In genomic region chr1:203039609-203040517, GRCh38 we compare ENCODE assay signal across 12 cellular contexts. TPM values are rescaled to one million over a fixed set of nuclear protein-coding genes. Genes with fewer than 3 reads are reported as not detected.
DNase-seq lines count a peak whose midpoint lies in the region; ATAC-seq, FAIRE-seq and TF ChIP-seq lines count a peak whose summit lies in the region.
"Had no signal": no experiment of that assay in that cellular context is flagged by ENCODE, and none has a peak within 500 bp of the region (broad histone marks: within the 10 kb centered on the region; RNA-seq: fewer than 3 reads in every experiment).

No MANE protein-coding gene starts in this region.

- H3K9ac ChIP-seq in MM.1S (ENCODE audit: low read length) = peak overlapping the region; percentile 25
- H3K9ac ChIP-seq in K562 (ENCODE audit: insufficient read depth in 1 of 2, low read depth in 2 of 2, low read length in 2 of 2) = peak overlapping the region in 1 of 2 experiments; percentile 31; a peak in 1 of 4 replicates

- H3K27ac ChIP-seq in MM.1S (ENCODE audit: low read length) = peak overlapping the region; percentile 73
- H3K27ac ChIP-seq in K562 (ENCODE audit: extremely low read depth, low read depth, low read length) = no peak overlapping the region
- H3K27ac ChIP-seq in sigmoid colon = no peak overlapping the region

- CTCF ChIA-PET in K562 (lab: Yijun Ruan, JAX; ENCODE audit: low intra/inter-chr PET ratio) = interaction anchor here (0.7 to 3.5 kb wide), 3 partner anchors 132 to 181 kb away, joined by 3 to 13 read pairs (median 12); no protein-coding TSS in a partner anchor

- peaks cover 2% of the 10 kb centered on the region for H3K27me3 Mint-ChIP-seq in neural crest cell (ENCODE audit: low read depth)

- in situ Hi-C loops in K562 (cut with MboI) = no loop called here

- H4K20me1 ChIP-seq in MM.1S (ENCODE audit: insufficient read depth, low read length) = no peaks in the 10 kb centered on the region
- H4K20me1 ChIP-seq in K562 (replicated peaks; ENCODE audit: control insufficient read depth, insufficient read depth, low read length) = peaks cover 70% of the 10 kb centered on the region

- no peak for TF ChIP-seq RAD21 in K562 (CRISPR knock-in tag; conservative IDR thresholded peaks at IDR 0.05 in 1 of 2, IDR thresholded peaks at IDR 0.05 in 1 of 2)

- H3K9me2 ChIP-seq in MM.1S (replicated peaks; ENCODE audit: insufficient read depth, low read length) = no peaks in the 10 kb centered on the region

- POLR2A ChIA-PET in K562 (lab: Yijun Ruan, JAX) = interaction anchor here (0.6 to 1.6 kb wide), 13 partner anchors 10 to 316 kb away, joined by 3 to 6 read pairs (median 4); partner anchors contain the start of gene PPFIA4

- H3K9me3 ChIP-seq in MM.1S (replicated peaks; ENCODE audit: insufficient read depth, low read length) (no peaks in the 10 kb centered on the region), K562 (replicated peaks; ENCODE audit: control insufficient read depth, insufficient read depth, low read depth, low read length) (no peaks in the 10 kb centered on the region), sigmoid colon (no peaks in the 10 kb centered on the region)

- H3K9me3 Mint-ChIP-seq in neural crest cell = no peaks in the 10 kb centered on the region
- H3K9me3 Mint-ChIP-seq: naive thymus-derived CD8-positive, alpha-beta T cell; T-helper 1 cell treated with Interleukin-12 subunit alpha and Interleukin-12 subunit beta and Interleukin-4 antibody, amounts not matched to agents 30 μg/mL and 1 μg/mL, for 36 hours had no signal

- peaks cover 22% of the 10 kb centered on the region for H3F3A ChIP-seq in MM.1S (ENCODE audit: insufficient read depth, low read length)

- TF ChIP-seq EP300 in K562 (IDR thresholded peaks at IDR 0.05; ENCODE audit: low read length) (no peak), sigmoid colon (IDR thresholded peaks at IDR 0.05) (no peak)

- no peak overlapping the region for H3K27ac Mint-ChIP-seq in neural crest cell (ENCODE audit: unreplicated experiment)
- H3K27ac Mint-ChIP-seq: naive thymus-derived CD8-positive, alpha-beta T cell; T-helper 1 cell treated with Interleukin-12 subunit alpha and Interleukin-12 subunit beta and Interleukin-4 antibody, amounts not matched to agents 30 μg/mL and 1 μg/mL, for 36 hours had no signal

- no peak overlapping the region for H3K4me3 Mint-ChIP-seq in neural crest cell
- H3K4me3 Mint-ChIP-seq: naive thymus-derived CD8-positive, alpha-beta T cell; T-helper 1 cell treated with Interleukin-12 subunit alpha and Interleukin-12 subunit beta and Interleukin-4 antibody, amounts not matched to agents 30 μg/mL and 1 μg/mL, for 36 hours had no signal

- no TSS peak for BruUV-seq in K562 (replicated peaks; lab: Mats Ljungman, UMichigan)

- FAIRE-seq in K562 (lab: Jason Lieb, UNC) = no peak

- TF ChIP-seq CTCF in MM.1S (IDR thresholded peaks at IDR 0.05; ENCODE audit: low read length) (peak; percentile 72), K562 (IDR thresholded peaks at IDR 0.05 in 2 of 3, conservative IDR thresholded peaks at IDR 0.05 in 1 of 3; ENCODE audit: insufficient read depth in 2 of 3, low read depth in 1 of 3, low read length in 3 of 3) (peak; percentile 56 to 71 (median 64)), neural crest cell (conservative IDR thresholded peaks at IDR 0.05) (peak; percentile 27), sigmoid colon (IDR thresholded peaks at IDR 0.05) (no peak)

- no peaks in the 10 kb centered on the region for H3K79me2 ChIP-seq in MM.1S (ENCODE audit: low read length)
- H3K79me2 ChIP-seq in K562 (ENCODE audit: control insufficient read depth, insufficient read depth, low read length) = no peaks in the 10 kb centered on the region

- peak overlapping the region; percentile 42 for H3K4me2 ChIP-seq in MM.1S (ENCODE audit: low read depth, low read length)
- no peak overlapping the region for H3K4me2 ChIP-seq in K562 (ENCODE audit: insufficient read depth, low read length)

- H3K36me3 ChIP-seq in MM.1S (replicated peaks; ENCODE audit: insufficient read depth, low read length) (no peaks in the 10 kb centered on the region), K562 (ENCODE audit: control insufficient read depth, insufficient read depth, low read length) (no peaks in the 10 kb centered on the region; the same call in 2 of the 3 replicates), sigmoid colon (no peaks in the 10 kb centered on the region)

- TF ChIP-seq POLR2A in K562 (conservative IDR thresholded peaks at IDR 0.05) (no peak), sigmoid colon (IDR thresholded peaks at IDR 0.05) (no peak)

- no peaks in the 10 kb centered on the region for H3K9me1 ChIP-seq in K562 (ENCODE audit: control insufficient read depth, insufficient read depth, low read length)

- H2AFZ ChIP-seq in MM.1S (ENCODE audit: low read length) (peak overlapping the region; percentile 46), K562 (ENCODE audit: low read depth, low read length) (no peak overlapping the region)

- H3K4me3 ChIP-seq in MM.1S (ENCODE audit: low read length) (peak overlapping the region; percentile 2; the same call in 1 of the 2 replicates), K562 (no peak overlapping the region), sigmoid colon (no peak overlapping the region)

- peaks cover 5% of the 10 kb centered on the region for H3K4me1 Mint-ChIP-seq in neural crest cell

- H3K4me1 ChIP-seq in MM.1S (ENCODE audit: low read length) (peaks cover 51% of the 10 kb centered on the region), K562 (replicated peaks in 1 of 2; ENCODE audit: control insufficient read depth in 2 of 2, insufficient read depth in 2 of 2, low read length in 2 of 2) (no peaks in the 10 kb centered on the region; a peak in 2 of 5 replicates), sigmoid colon (peaks cover 0 to 34% (median 25%) of the 10 kb centered on the region in 4 donors)

- H3K36me3 Mint-ChIP-seq in neural crest cell (ENCODE audit: low read depth) = no peaks in the 10 kb centered on the region
- H3K36me3 Mint-ChIP-seq: naive thymus-derived CD8-positive, alpha-beta T cell had no signal

- peak; percentile 3 for DNase-seq in NCI-H1105 treated with DMSO at 0.1 percent for 48 hours (lab: John Stamatoyannopoulos, UW)
- DNase-seq in NCI-H1105 (lab: John Stamatoyannopoulos, UW) = no peak
- peak; percentile 53 for DNase-seq in MM.1S
- DNase-seq in K562 (ENCODE audit: extremely low read depth in 1 of 4, low spot score in 3 of 4) = peak in 3 of 4 experiments; percentile 40 to 54 (median 50)
- DNase-seq in neural crest cell (ENCODE audit: low read depth, low spot score) = peak; percentile 21
- DNase-seq in DMS114 treated with DMSO at 0.1 percent for 48 hours (lab: John Stamatoyannopoulos, UW; ENCODE audit: unreplicated experiment) = no peak
- DNase-seq in sigmoid colon = no peak
- DNase-seq: cortex of kidney had no signal

- intact Hi-C loops in K562 (cut with micrococcal nuclease) = loop anchor here (1.0 to 10.0 kb wide), 5 partner anchors 77 to 295 kb away; no protein-coding TSS in a partner anchor
- intact Hi-C loops in sigmoid colon (cut with DNase I) = loop anchor here (1.0 to 2.0 kb wide), 3 partner anchors 81 to 176 kb away; no protein-coding TSS in a partner anchor

- H3K27me3 ChIP-seq in MM.1S (replicated peaks; ENCODE audit: insufficient read depth, low read length) (no peaks in the 10 kb centered on the region), K562 (ENCODE audit: control insufficient read depth in 2 of 2, insufficient read depth in 2 of 2, low read length in 2 of 2) (peaks cover 35 to 67% of the 10 kb centered on the region in 2 experiments; a peak in 4 of 5 replicates), sigmoid colon (no peaks in the 10 kb centered on the region)

- 15% methylated on average over 11 of the region's 11 CpGs for WGBS in K562 (ENCODE audit: insufficient coverage, low coverage, missing lambda C conversion rate)
- 50 to 58% methylated on average over 11 of the region's 11 CpGs for WGBS in sigmoid colon, 2 donors

- ATAC-seq in K562 = peak; percentile 81
- no peak for ATAC-seq in HG03354 (IDR thresholded peaks at IDR 0.05; ENCODE audit: poor library complexity, severe bottlenecking, unreplicated experiment)

RNA-seq across cellular contexts. Expression of gene PPFIA4, which starts 13.6 kb away (rescaled TPM):
- total RNA-seq in K562 (2011; cell fraction: chromatin; rRNA removed; ENCODE audit: low replicate concordance) = 88.7 and 176 TPM in 2 replicates
- total RNA-seq in K562 (2011; cell fraction: nucleolus; rRNA removed) = 60.7 and 63.9 TPM in 2 replicates
- total RNA-seq in K562 (2011; cell fraction: nucleoplasm; rRNA removed) = 62.3 and 64.9 TPM in 2 replicates
- total RNA-seq in K562 (2014; rRNA removed) (0.94 and 1.00 TPM in 2 replicates), K562 (2014; rRNA removed; fragmentation: Illumina TruSeq; extraction: Trizol) (0.22 and 0.36 TPM in 2 replicates), K562 (2015; rRNA removed; fragmentation: Illumina TruSeq; extraction: Trizol) (0.43 and 0.60 TPM in 2 replicates), K562 (2021) (1.9 and 2.0 TPM in 2 replicates), neural crest cell (2.6 and 5.0 TPM in 2 replicates), sigmoid colon (10 to 100 TPM in 1 of 4 donors, 1 to 10 TPM in 3; 1.1 to 15.0 (median 2.8) TPM)
- polyA plus RNA-seq in K562 (2011; rRNA removed) (12.0 and 15.5 TPM in 2 replicates), K562 (2014; fragmentation: Illumina TruSeq; extraction: Trizol) (0.69 and 0.70 TPM in 2 replicates), K562 (2014; fragmentation: Nextera tagmentation; extraction: Ambion mirVana) (under 1 TPM; 0.07 to 0.08 TPM), K562 (2014; rRNA removed) (1.2 and 5.3 TPM in 2 replicates), sigmoid colon (under 1 TPM in 1 of 3 donors, not detected in 2; 0.52 TPM)
- polyA plus RNA-seq in K562 (2011; cell fraction: cytosol; rRNA removed) = 4.9 and 6.3 TPM in 2 replicates
- polyA plus RNA-seq in K562 (2011; cell fraction: nucleus; rRNA removed) = 133 and 139 TPM in 2 replicates
- polyA plus RNA-seq in K562 (2012) = 3.8 and 4.7 TPM in 2 replicates
- polyA minus RNA-seq in K562 (2011; rRNA and poly(A)+ RNA removed) = 5.5 and 9.7 TPM in 2 replicates
- 5.2 and 6.8 TPM in 2 replicates for polyA minus RNA-seq in K562 (2011; cell fraction: cytosol; rRNA and poly(A)+ RNA removed)
- polyA minus RNA-seq in K562 (2011; cell fraction: nucleus; rRNA and poly(A)+ RNA removed) = 32.0 and 45.5 TPM in 2 replicates

RNA-seq across cellular contexts. Expression of gene TMEM183A, which starts 32.7 kb away (rescaled TPM):
- 131 and 149 TPM in 2 replicates for total RNA-seq in K562 (2011; cell fraction: chromatin; rRNA removed; ENCODE audit: low replicate concordance)
- 80.0 and 91.2 TPM in 2 replicates for total RNA-seq in K562 (2011; cell fraction: nucleolus; rRNA removed)
- 117 and 162 TPM in 2 replicates for total RNA-seq in K562 (2011; cell fraction: nucleoplasm; rRNA removed)
- total RNA-seq in K562 (2014; rRNA removed) (119 and 136 TPM in 2 replicates), K562 (2014; rRNA removed; fragmentation: Illumina TruSeq; extraction: Trizol) (127 and 136 TPM in 2 replicates), K562 (2015; rRNA removed; fragmentation: Illumina TruSeq; extraction: Trizol) (114 TPM in 2 replicates), K562 (2021) (124 and 143 TPM in 2 replicates), neural crest cell (76.5 and 81.5 TPM in 2 replicates), sigmoid colon (10 to 100 TPM; 71.7 to 99.4 (median 88.2) TPM)
- polyA plus RNA-seq in K562 (2011; rRNA removed) (166 and 180 TPM in 2 replicates), K562 (2014; fragmentation: Illumina TruSeq; extraction: Trizol) (144 and 190 TPM in 2 replicates), K562 (2014; fragmentation: Nextera tagmentation; extraction: Ambion mirVana) (10 to 100 TPM; 23.4 to 31.8 TPM), K562 (2014; rRNA removed) (124 and 139 TPM in 2 replicates), sigmoid colon (100 to 1,000 TPM in 1 of 3 donors, 10 to 100 TPM in 2; 72.5 to 108 (median 77.5) TPM)
- polyA plus RNA-seq in K562 (2011; cell fraction: cytosol; rRNA removed) = 195 and 277 TPM in 2 replicates
- polyA plus RNA-seq in K562 (2011; cell fraction: nucleus; rRNA removed) = 226 and 265 TPM in 2 replicates
- 81.2 and 82.1 TPM in 2 replicates for polyA plus RNA-seq in K562 (2012)
- 195 and 208 TPM in 2 replicates for polyA minus RNA-seq in K562 (2011; rRNA and poly(A)+ RNA removed)
- 63.5 and 86.2 TPM in 2 replicates for polyA minus RNA-seq in K562 (2011; cell fraction: cytosol; rRNA and poly(A)+ RNA removed)
- polyA minus RNA-seq in K562 (2011; cell fraction: nucleus; rRNA and poly(A)+ RNA removed) = 54.9 and 85.7 TPM in 2 replicates

RNA-seq across cellular contexts. Expression of gene MYOG, which starts 45.9 kb away (rescaled TPM):
- total RNA-seq in K562 (2011; cell fraction: chromatin; rRNA removed; ENCODE audit: low replicate concordance) = not detected in 2 replicates
- not detected in 2 replicates for total RNA-seq in K562 (2011; cell fraction: nucleolus; rRNA removed)
- total RNA-seq in K562 (2011; cell fraction: nucleoplasm; rRNA removed) = not detected in 2 replicates
- total RNA-seq in K562 (2014; rRNA removed) (not detected in 2 replicates), K562 (2014; rRNA removed; fragmentation: Illumina TruSeq; extraction: Trizol) (not detected in 2 replicates), K562 (2015; rRNA removed; fragmentation: Illumina TruSeq; extraction: Trizol) (not detected in 2 replicates), K562 (2021) (not detected in 2 replicates), neural crest cell (not detected in 2 replicates), sigmoid colon (not detected)
- polyA plus RNA-seq in K562 (2011; rRNA removed) (not detected in 2 replicates), K562 (2014; fragmentation: Illumina TruSeq; extraction: Trizol) (not detected in 2 replicates), K562 (2014; fragmentation: Nextera tagmentation; extraction: Ambion mirVana) (not detected), K562 (2014; rRNA removed) (not detected in 2 replicates), sigmoid colon (not detected)
- polyA plus RNA-seq in K562 (2011; cell fraction: cytosol; rRNA removed) = not detected in 2 replicates
- polyA plus RNA-seq in K562 (2011; cell fraction: nucleus; rRNA removed) = not detected in 2 replicates
- polyA plus RNA-seq in K562 (2012) = not detected in 2 replicates
- not detected in 2 replicates for polyA minus RNA-seq in K562 (2011; rRNA and poly(A)+ RNA removed)
- polyA minus RNA-seq in K562 (2011; cell fraction: cytosol; rRNA and poly(A)+ RNA removed) = not detected in 2 replicates
- polyA minus RNA-seq in K562 (2011; cell fraction: nucleus; rRNA and poly(A)+ RNA removed) = not detected in 2 replicates
- total RNA-seq: naive thymus-derived CD8-positive, alpha-beta T cell; temporal lobe had no signal
- polyA plus RNA-seq: naive thymus-derived CD8-positive, alpha-beta T cell had no signal

Comparison
In these comparisons a context has a peak if more than half of its experiments do, and no peak if none do; other contexts are left out.
1. DNase-seq: peak in NCI-H1105 treated with DMSO at 0.1 percent for 48 hours (single experiment), MM.1S (single experiment), K562 (3 of 4) and neural crest cell (single experiment); none in NCI-H1105 (single experiment), DMS114 treated with DMSO at 0.1 percent for 48 hours (single experiment) and sigmoid colon (single experiment).
2. CTCF ChIP-seq: peak in MM.1S (single experiment), K562 (3 of 3) and neural crest cell (single experiment); none in sigmoid colon (0 of 4).